ENCODE assay signal across 9 cellular contexts in the genomic region with DNA sequence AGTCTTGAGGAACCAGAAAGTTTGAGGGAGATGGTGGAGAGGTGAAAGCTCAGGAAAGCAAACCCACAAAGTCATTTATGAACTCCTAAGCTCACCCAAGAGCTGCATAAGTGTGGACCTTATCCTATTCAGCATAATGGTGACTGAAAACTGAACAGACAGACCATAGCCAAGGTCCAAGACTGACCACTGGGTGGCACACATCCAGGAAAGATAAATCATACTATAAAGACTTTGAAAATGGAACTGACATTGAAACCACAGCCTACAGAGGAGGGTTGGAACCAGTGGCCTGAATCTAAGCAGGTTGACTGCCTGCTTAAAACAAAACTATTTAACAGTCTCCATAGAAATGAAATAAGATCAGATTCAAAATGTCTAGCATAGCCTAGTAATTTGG.
A peak's percentile ranks its signal among the peaks of the same experiment; 100 is the strongest.
DNase-seq lines count a peak whose midpoint lies in the region; ATAC-seq and TF ChIP-seq lines count a peak whose summit lies in the region.
"Had no signal": no experiment of that assay in that cellular context is flagged by ENCODE, and none has a peak within 500 bp of the region (broad histone marks: within the 10 kb centered on the region; RNA-seq: fewer than 3 reads in every experiment).

No MANE protein-coding gene starts in this region.

- no peak for ATAC-seq in left ventricle myocardium superior
- ATAC-seq in HG03097 (IDR thresholded peaks at IDR 0.05; ENCODE audit: low FRiP score, unreplicated experiment): peak; percentile 98
- ATAC-seq in HG03196 (IDR thresholded peaks at IDR 0.05; ENCODE audit: unreplicated experiment): no peak

- intact Hi-C loops in left ventricle myocardium inferior (cut with micrococcal nuclease): no loop called here
- intact Hi-C loops in left ventricle myocardium superior (cut with micrococcal nuclease): no loop called here

- peaks cover 14% of the 10 kb centered on the region for H3K9me3 ChIP-seq in left ventricle myocardium inferior (replicated peaks)

- H3K9me3 Mint-ChIP-seq in nephron progenitor cell: no peaks in the 10 kb centered on the region

- H3K27ac Mint-ChIP-seq in nephron progenitor cell: no peak overlapping the region

- DNase-seq in left ventricle myocardium inferior (no peak), left ventricle myocardium superior (no peak), SK-MEL-5 (ENCODE audit: low read depth, low spot score) (peak; percentile 69), nephron progenitor cell (peak; percentile 2), C1 segment of cervical spinal cord (lab: John Stamatoyannopoulos, UW) (no peak)
- no peak for DNase-seq in activated CD4-positive, CD25-positive, alpha-beta regulatory T cell treated with anti-CD3 and anti-CD28 coated beads, Interleukin-2, amount 50 U/mL, for 72 hours
- DNase-seq: DND-41 had no signal

- H3K4me1 Mint-ChIP-seq in nephron progenitor cell: no peaks in the 10 kb centered on the region

- no peaks in the 10 kb centered on the region for H3K27me3 Mint-ChIP-seq in nephron progenitor cell (ENCODE audit: low read depth, poor library complexity)

- H3K36me3 ChIP-seq in left ventricle myocardium inferior: no peaks in the 10 kb centered on the region

- H3K4me1 ChIP-seq in left ventricle myocardium inferior: no peaks in the 10 kb centered on the region

- no peak overlapping the region for H3K4me3 ChIP-seq in left ventricle myocardium inferior

- no peak overlapping the region for H3K4me3 Mint-ChIP-seq in nephron progenitor cell

- TF ChIP-seq CTCF in left ventricle myocardium inferior (IDR thresholded peaks at IDR 0.05; ENCODE audit: borderline replicate concordance) (peak; percentile 8), nephron progenitor cell (IDR thresholded peaks at IDR 0.05) (peak; percentile 9)

- H3K27me3 ChIP-seq in left ventricle myocardium inferior (ENCODE audit: low read depth): no peaks in the 10 kb centered on the region

- in situ Hi-C loops in SK-MEL-5 (cut with HindIII; ENCODE audit: low pct_unique_long_range_greater_than_20kb, low sequenced_read_pairs): no loop called here

- no peak overlapping the region for H3K27ac ChIP-seq in left ventricle myocardium inferior (replicated peaks)

- no peaks in the 10 kb centered on the region for H3K36me3 Mint-ChIP-seq in nephron progenitor cell (ENCODE audit: low read depth)

Comparison
In these comparisons a context has a peak if more than half of its experiments do, and no peak if none do; other contexts are left out.
1. DNase-seq: peak in SK-MEL-5 (single experiment) and nephron progenitor cell (single experiment); none in left ventricle myocardium inferior (single experiment), left ventricle myocardium superior (single experiment), C1 segment of cervical spinal cord (0 of 14) and activated CD4-positive, CD25-positive, alpha-beta regulatory T cell treated with anti-CD3 and anti-CD28 coated beads, Interleukin-2, amount 50 U/mL, for 72 hours (single experiment).